Comparison of ENCODE assay signal across 1 cellular context in genomic region chr2:224284134-224284946, GRCh38.
TF ChIP-seq lines count a peak whose summit lies in the region.

No MANE protein-coding gene starts in this region.

TF ChIP-seq in K562, 482 proteins besides CTCF, POLR2A, EP300 and RAD21 (continued from another document):
- TF ChIP-seq ARID3A (IDR thresholded peaks at IDR 0.05; ENCODE audit: borderline replicate concordance, low read depth, low read length) (peak; percentile 59; the same call in 1 of the 2 replicates), TFAP4 (CRISPR knock-in tag; IDR thresholded peaks at IDR 0.05; ENCODE audit: borderline replicate concordance) (no peak), ZNF655 (CRISPR knock-in tag; IDR thresholded peaks at IDR 0.05) (no peak)
